8 cellular contexts compared by ENCODE assay signal in the genomic region with DNA sequence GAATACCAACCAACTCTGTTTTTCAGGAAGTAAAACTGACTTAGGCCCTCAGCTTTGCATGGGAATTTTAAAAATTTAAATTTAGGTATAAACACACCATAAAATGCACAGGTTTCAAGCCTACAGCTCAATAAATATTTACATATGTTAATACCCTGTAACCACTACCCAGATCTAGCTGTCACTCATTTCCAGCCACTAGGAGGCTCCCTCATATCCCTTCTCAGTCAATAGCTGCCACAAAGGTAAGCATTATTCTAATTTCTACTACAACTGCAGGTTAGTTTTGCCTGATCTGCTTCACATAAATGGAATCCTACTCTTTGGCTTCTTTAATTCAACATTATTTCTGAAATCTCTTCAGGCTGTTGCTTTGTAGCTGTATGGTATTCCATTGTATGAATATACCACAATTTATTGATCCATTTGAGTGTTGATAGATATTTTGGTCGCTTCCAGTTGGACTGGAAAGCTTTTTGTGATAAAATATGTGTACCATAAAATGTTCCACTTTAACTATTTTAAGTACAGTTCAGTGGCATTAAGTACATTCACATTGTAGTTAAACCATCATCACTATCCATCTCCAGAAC. TPM values are rescaled to one million over a fixed set of nuclear protein-coding genes. Genes with fewer than 3 reads are reported as not detected.
A peak's percentile ranks its signal among the peaks of the same experiment; 100 is the strongest.
DNase-seq lines count a peak whose midpoint lies in the region; ATAC-seq and TF ChIP-seq lines count a peak whose summit lies in the region.

No MANE protein-coding gene starts in this region.

- no peak overlapping the region for H3K4me3 Mint-ChIP-seq in nephron progenitor cell

- no peaks in the 10 kb centered on the region for H3K36me3 ChIP-seq in vagina

- H3K4me1 Mint-ChIP-seq in nephron progenitor cell: peaks cover 9% of the 10 kb centered on the region

- ATAC-seq in GM19023 (IDR thresholded peaks at IDR 0.05; ENCODE audit: unreplicated experiment) (peak; percentile 87), HG03378 (IDR thresholded peaks at IDR 0.05; ENCODE audit: unreplicated experiment) (peak; percentile 63), GM21723 (IDR thresholded peaks at IDR 0.05; ENCODE audit: unreplicated experiment) (no peak)

- H3K4me3 ChIP-seq in vagina: no peak overlapping the region

- H3K9me3 ChIP-seq in vagina: no peaks in the 10 kb centered on the region

- peaks cover 9% of the 10 kb centered on the region for H3K9me3 Mint-ChIP-seq in nephron progenitor cell

- no peaks in the 10 kb centered on the region for H3K27me3 Mint-ChIP-seq in nephron progenitor cell (ENCODE audit: low read depth, poor library complexity)

- H3K27ac Mint-ChIP-seq in nephron progenitor cell: no peak overlapping the region

- H3K27ac ChIP-seq in vagina: no peak overlapping the region

- TF ChIP-seq CTCF in nephron progenitor cell (IDR thresholded peaks at IDR 0.05) (peak; percentile 56), vagina (IDR thresholded peaks at IDR 0.05) (no peak)

- DNase-seq in amniotic epithelial cell (ENCODE audit: low read depth) (peak; percentile 2), nephron progenitor cell (peak; percentile 7), vagina (ENCODE audit: extremely low spot score in 2 of 2) (no peak), UCSD-AML1 (lab: John Stamatoyannopoulos, UW; ENCODE audit: unreplicated experiment) (no peak), activated gamma-delta T cell treated with Interleukin-2 at 50 U/mL for 16 hours (no peak)

- TF ChIP-seq POLR2A in vagina (IDR thresholded peaks at IDR 0.05): no peak

- intact Hi-C loops in vagina (cut with DNase I): no loop called here

- H3K36me3 Mint-ChIP-seq in nephron progenitor cell (ENCODE audit: low read depth): no peaks in the 10 kb centered on the region

- no peaks in the 10 kb centered on the region for H3K4me1 ChIP-seq in vagina

- no peaks in the 10 kb centered on the region for H3K27me3 ChIP-seq in vagina

RNA-seq across cellular contexts. Expression of a gene that starts 32.5 kb away (rescaled TPM):
- total RNA-seq in vagina: not detected

Comparison
In these comparisons a context has a peak if more than half of its experiments do, and no peak if none do; other contexts are left out.
1. DNase-seq: peak in amniotic epithelial cell (single experiment) and nephron progenitor cell (single experiment); none in vagina (0 of 2), UCSD-AML1 (single experiment) and activated gamma-delta T cell treated with Interleukin-2 at 50 U/mL for 16 hours (single experiment).